8 cellular contexts compared by ENCODE assay signal in the genomic region with DNA sequence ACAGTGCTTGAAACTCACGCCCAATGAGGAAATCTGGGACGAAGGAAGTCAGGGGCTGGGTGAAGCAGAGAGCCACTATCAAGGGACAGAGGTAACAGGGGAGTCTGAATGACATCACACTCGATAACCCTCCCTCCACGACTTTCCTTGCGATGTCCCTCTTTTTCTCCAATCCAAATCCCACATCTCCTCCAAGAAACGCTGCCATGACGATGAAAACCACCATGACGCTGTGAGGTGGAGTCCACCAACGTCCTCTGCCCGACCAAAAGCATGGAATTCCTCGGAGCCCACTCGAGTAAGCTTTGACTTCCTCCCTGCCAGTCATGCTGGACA. TPM values are rescaled to one million over a fixed set of nuclear protein-coding genes. Genes with fewer than 3 reads are reported as not detected.
A peak's percentile ranks its signal among the peaks of the same experiment; 100 is the strongest.
DNase-seq lines count a peak whose midpoint lies in the region; ATAC-seq and TF ChIP-seq lines count a peak whose summit lies in the region.

No MANE protein-coding gene starts in this region.

- H3K9me3 ChIP-seq in A673 (ENCODE audit: low read depth, low read length, poor library complexity, severe bottlenecking) (no peaks in the 10 kb centered on the region), HUES64 (ENCODE audit: insufficient read depth, low read depth, low read length) (no peaks in the 10 kb centered on the region), muscle layer of duodenum (ENCODE audit: control insufficient read depth in 1 of 2, low read length in 2 of 2) (no peaks in the 10 kb centered on the region)

- peak overlapping the region; percentile 91 for H3K27ac Mint-ChIP-seq in central memory CD8-positive, alpha-beta T cell (ENCODE audit: low read depth)

- no peak for ATAC-seq in central memory CD8-positive, alpha-beta T cell (replicated peaks; ENCODE audit: extremely low read depth, poor library complexity, severe bottlenecking)
- no peak for ATAC-seq in HG02852 (IDR thresholded peaks at IDR 0.05; ENCODE audit: unreplicated experiment)

- 22% methylated on average over 12 of the region's 12 CpGs for WGBS in HUES64

- peaks cover 39% of the 10 kb centered on the region for H3K4me1 Mint-ChIP-seq in central memory CD8-positive, alpha-beta T cell

- peaks cover 3% of the 10 kb centered on the region for H3K36me3 ChIP-seq in A673 (ENCODE audit: insufficient read depth, low read length, poor library complexity, severe bottlenecking)
- no peaks in the 10 kb centered on the region for H3K36me3 ChIP-seq in HUES64 (ENCODE audit: insufficient read depth, low read length)
- H3K36me3 ChIP-seq in muscle layer of duodenum (ENCODE audit: control insufficient read depth in 1 of 2, insufficient read depth in 2 of 2, low read length in 2 of 2): peaks cover 3 to 14% of the 10 kb centered on the region in 2 donors

- H3K9me3 Mint-ChIP-seq in central memory CD8-positive, alpha-beta T cell: no peaks in the 10 kb centered on the region

- no peaks in the 10 kb centered on the region for H3K27me3 Mint-ChIP-seq in central memory CD8-positive, alpha-beta T cell

- TF ChIP-seq CTCF in A673 (conservative IDR thresholded peaks at IDR 0.05; ENCODE audit: low read depth, low read length): no peak

- peak overlapping the region; percentile 84 for H3K4me3 Mint-ChIP-seq in central memory CD8-positive, alpha-beta T cell

- POLR2A ChIA-PET in A673 (lab: Charles Lee; ENCODE audit: low non-redundant PET): interaction anchor here (0.6 kb wide), 1 partner anchor 8 kb away, joined by 4 read pairs; no protein-coding TSS in a partner anchor

- H3K4me1 ChIP-seq in A673 (ENCODE audit: insufficient read depth, low read length, poor library complexity, severe bottlenecking) (peaks cover 24% of the 10 kb centered on the region), HUES64 (ENCODE audit: insufficient read depth, low read length) (peaks cover 9% of the 10 kb centered on the region), muscle layer of duodenum (ENCODE audit: control insufficient read depth in 1 of 2, insufficient read depth in 2 of 2, low read length in 2 of 2) (peaks cover 16 to 63% of the 10 kb centered on the region in 2 donors)

- CTCF ChIA-PET in A673 (lab: Charles Lee): no interaction called here

- peak overlapping the region; percentile 99 for H3K9ac ChIP-seq in HUES64 (ENCODE audit: low read depth, low read length)

- peaks cover 30% of the 10 kb centered on the region for H3K36me3 Mint-ChIP-seq in central memory CD8-positive, alpha-beta T cell (ENCODE audit: insufficient read depth)

- intact Hi-C loops in A673 (cut with micrococcal nuclease; ENCODE audit: unreplicated experiment): loop anchor here (5.0 kb wide), 1 partner anchor 175 kb away; no protein-coding TSS in a partner anchor

- BruUV-seq in A673 (replicated peaks; lab: Mats Ljungman, UMichigan): TSS peak; percentile 44

- H3K4me3 ChIP-seq in A673 (ENCODE audit: low read depth, low read length, poor library complexity, severe bottlenecking) (peak overlapping the region; percentile 99), HUES64 (ENCODE audit: low read length) (peak overlapping the region; percentile 89), muscle layer of duodenum (ENCODE audit: low read depth in 1 of 2, low read length in 2 of 2) (peak overlapping the region; percentile 91 to 100)

- DNase-seq in A673 (ENCODE audit: low spot score) (no peak), mucosa of gallbladder (ENCODE audit: low spot score) (no peak), superior temporal gyrus (ENCODE audit: extremely low spot score) (no peak), activated gamma-delta T cell treated with Interleukin-2 at 50 U/mL for 16 hours (no peak)
- no peak for DNase-seq in central memory CD8-positive, alpha-beta T cell (ENCODE audit: low spot score in 2 of 2)

- H3K27ac ChIP-seq in A673 (ENCODE audit: low read depth, low read length, poor library complexity, severe bottlenecking): peak overlapping the region; percentile 100
- H3K27ac ChIP-seq in HUES64 (ENCODE audit: low read depth, low read length): no peak overlapping the region; the same call in 1 of the 2 replicates
- peak overlapping the region; percentile 58 for H3K27ac ChIP-seq in muscle layer of duodenum (ENCODE audit: low read length)

- H3K27me3 ChIP-seq in A673 (replicated peaks; ENCODE audit: insufficient read depth, low read depth, low read length, poor library complexity): no peaks in the 10 kb centered on the region
- H3K27me3 ChIP-seq in HUES64 (ENCODE audit: insufficient read depth, low read length): no peaks in the 10 kb centered on the region
- H3K27me3 ChIP-seq in muscle layer of duodenum (ENCODE audit: low read depth, low read length): no peaks in the 10 kb centered on the region

RNA-seq across cellular contexts. Expression of gene REXO1, which starts 1.0 kb away (rescaled TPM):
- total RNA-seq in A673 (2021) (50.6 and 53.0 TPM in 2 replicates), mucosa of gallbladder (39.2 TPM)
- polyA plus RNA-seq in HUES64 (2013, experiment 1 of 2): 21.4 TPM
- polyA plus RNA-seq in HUES64 (2013, experiment 2 of 2): 19.9 TPM

RNA-seq across cellular contexts. Expression of gene KLF16, which starts 16.1 kb away (rescaled TPM):
- total RNA-seq in A673 (2021): 46.8 and 49.1 TPM in 2 replicates
- 23.7 TPM for polyA plus RNA-seq in HUES64 (2013, experiment 1 of 2)
- 24.2 TPM for polyA plus RNA-seq in HUES64 (2013, experiment 2 of 2)
- total RNA-seq in mucosa of gallbladder: 23.2 TPM

RNA-seq across cellular contexts. Expression of gene ATP8B3, which starts 35.2 kb away (rescaled TPM):
- total RNA-seq in A673 (2021) (8.7 and 10.7 TPM in 2 replicates), mucosa of gallbladder (2.9 TPM)
- polyA plus RNA-seq in HUES64 (2013, experiment 1 of 2): 4.8 TPM
- polyA plus RNA-seq in HUES64 (2013, experiment 2 of 2): 5.4 TPM

RNA-seq across cellular contexts. Expression of gene ABHD17A, which starts 38.0 kb away (rescaled TPM):
- 56.9 and 60.0 TPM in 2 replicates for total RNA-seq in A673 (2021)
- polyA plus RNA-seq in HUES64 (2013, experiment 1 of 2): 31.8 TPM
- polyA plus RNA-seq in HUES64 (2013, experiment 2 of 2): 31.0 TPM
- 85.2 TPM for total RNA-seq in mucosa of gallbladder

RNA-seq across cellular contexts. Expression of gene ADAT3, which starts 57.9 kb away (rescaled TPM):
- 14.1 and 18.0 TPM in 2 replicates for total RNA-seq in A673 (2021)
- polyA plus RNA-seq in HUES64 (2013, experiment 1 of 2): 4.1 TPM
- polyA plus RNA-seq in HUES64 (2013, experiment 2 of 2): 4.1 TPM
- total RNA-seq in mucosa of gallbladder: 10.6 TPM
